28 cellular contexts compared by ENCODE assay signal in genomic region chr1:37354876-37355275, GRCh38.
"Had no signal": no experiment of that assay in that cellular context is flagged by ENCODE, and none has a peak within 500 bp of the region (broad histone marks: within the 10 kb centered on the region; RNA-seq: fewer than 3 reads in every experiment).

No MANE protein-coding gene starts in this region.

- H3K9me3 ChIP-seq: stomach, suprapubic skin, testis, thoracic aorta, thyroid gland, tibial artery, tibial nerve, transverse colon, upper lobe of left lung, upper lobe of right lung, uterus, vagina had no signal

- H3K4me1 Mint-ChIP-seq: stimulated activated effector memory CD8-positive, alpha-beta T cell treated with anti-CD3 and anti-CD28 coated beads, Interleukin-12 subunit alpha, Interleukin-12 subunit beta, amount 100 ng/mL, for 72 hours; stimulated activated memory B cell treated with anti-CD40 and anti-IgM and Interleukin-4, amounts not matched to agents 10 μg/mL and 1 μg/mL and 100 μg/mL, for 72 hours; stimulated activated naive B cell treated with anti-CD40 and anti-IgM and Interleukin-4, amounts not matched to agents 10 μg/mL and 1 μg/mL and 100 μg/mL, for 72 hours; stimulated activated naive CD8-positive, alpha-beta T cell treated with anti-CD3 and anti-CD28 coated beads, Interleukin-15, amount 100 ng/mL, for 72 hours had no signal

- ATAC-seq: stimulated activated effector memory CD8-positive, alpha-beta T cell treated with anti-CD3 and anti-CD28 coated beads, Interleukin-12 subunit alpha, Interleukin-12 subunit beta, amount 100 ng/mL, for 72 hours; stimulated activated memory B cell treated with anti-CD40 and anti-IgM and Interleukin-4, amounts not matched to agents 10 μg/mL and 1 μg/mL and 100 μg/mL, for 72 hours; stimulated activated naive B cell treated with anti-CD40 and anti-IgM and Interleukin-4, amounts not matched to agents 10 μg/mL and 1 μg/mL and 100 μg/mL, for 72 hours; stimulated activated naive CD8-positive, alpha-beta T cell treated with anti-CD3 and anti-CD28 coated beads, Interleukin-15, amount 100 ng/mL, for 72 hours; stimulated activated naive CD8-positive, alpha-beta T cell treated with anti-CD3 and anti-CD28 coated beads, Interleukin-15, Interleukin-2, amounts not matched to agents 100 U/mL and 50 U/mL, for 24 hours; upper lobe of right lung had no signal

- H3K27ac Mint-ChIP-seq: stimulated activated effector memory CD8-positive, alpha-beta T cell treated with anti-CD3 and anti-CD28 coated beads, Interleukin-12 subunit alpha, Interleukin-12 subunit beta, amount 100 ng/mL, for 72 hours; stimulated activated memory B cell treated with anti-CD40 and anti-IgM and Interleukin-4, amounts not matched to agents 10 μg/mL and 1 μg/mL and 100 μg/mL, for 72 hours; stimulated activated naive B cell treated with anti-CD40 and anti-IgM and Interleukin-4, amounts not matched to agents 10 μg/mL and 1 μg/mL and 100 μg/mL, for 72 hours; stimulated activated naive CD8-positive, alpha-beta T cell treated with anti-CD3 and anti-CD28 coated beads, Interleukin-15, Interleukin-2, amounts not matched to agents 100 ng/mL and 50 ng/mL, for 24 hours; type B pancreatic cell had no signal

- H3K36me3 Mint-ChIP-seq: stimulated activated effector memory CD8-positive, alpha-beta T cell treated with anti-CD3 and anti-CD28 coated beads, Interleukin-12 subunit alpha, Interleukin-12 subunit beta, amount 100 ng/mL, for 72 hours; stimulated activated memory B cell treated with anti-CD40 and anti-IgM and Interleukin-4, amounts not matched to agents 10 μg/mL and 1 μg/mL and 100 μg/mL, for 72 hours; stimulated activated naive B cell treated with anti-CD40 and anti-IgM and Interleukin-4, amounts not matched to agents 10 μg/mL and 1 μg/mL and 100 μg/mL, for 72 hours; type B pancreatic cell had no signal

- H3K27ac ChIP-seq: stomach, suprapubic skin, testis, thoracic aorta, thyroid gland, tibial artery, tibial nerve, transverse colon, upper lobe of left lung, upper lobe of right lung, uterus, vagina had no signal

- H3K4me3 Mint-ChIP-seq: stimulated activated effector memory CD8-positive, alpha-beta T cell treated with anti-CD3 and anti-CD28 coated beads, Interleukin-12 subunit alpha, Interleukin-12 subunit beta, amount 100 ng/mL, for 72 hours; stimulated activated memory B cell treated with anti-CD40 and anti-IgM and Interleukin-4, amounts not matched to agents 10 μg/mL and 1 μg/mL and 100 μg/mL, for 72 hours; stimulated activated naive B cell treated with anti-CD40 and anti-IgM and Interleukin-4, amounts not matched to agents 10 μg/mL and 1 μg/mL and 100 μg/mL, for 72 hours; stimulated activated naive CD8-positive, alpha-beta T cell treated with anti-CD3 and anti-CD28 coated beads, Interleukin-15, amount 100 ng/mL, for 72 hours; stimulated activated naive CD8-positive, alpha-beta T cell treated with anti-CD3 and anti-CD28 coated beads, Interleukin-15, Interleukin-2, amounts not matched to agents 100 ng/mL and 50 ng/mL, for 24 hours; type B pancreatic cell had no signal

- H3K4me3 ChIP-seq: stomach, suprapubic skin, testis, thoracic aorta, thyroid gland, tibial artery, tibial nerve, transverse colon, upper lobe of left lung, upper lobe of right lung, uterus, vagina had no signal

- H3K9me3 Mint-ChIP-seq: stimulated activated effector memory CD8-positive, alpha-beta T cell treated with anti-CD3 and anti-CD28 coated beads, Interleukin-12 subunit alpha, Interleukin-12 subunit beta, amount 100 ng/mL, for 72 hours; stimulated activated memory B cell treated with anti-CD40 and anti-IgM and Interleukin-4, amounts not matched to agents 10 μg/mL and 1 μg/mL and 100 μg/mL, for 72 hours; stimulated activated naive B cell treated with anti-CD40 and anti-IgM and Interleukin-4, amounts not matched to agents 10 μg/mL and 1 μg/mL and 100 μg/mL, for 72 hours; stimulated activated naive CD8-positive, alpha-beta T cell treated with anti-CD3 and anti-CD28 coated beads, Interleukin-15, amount 100 ng/mL, for 72 hours; stimulated activated naive CD8-positive, alpha-beta T cell treated with anti-CD3 and anti-CD28 coated beads, Interleukin-15, Interleukin-2, amounts not matched to agents 100 ng/mL and 50 ng/mL, for 24 hours; type B pancreatic cell had no signal

- DNase-seq: stimulated activated CD4-positive, alpha-beta T cell treated with anti-CD3 and anti-CD28 coated beads, Interleukin-2, amount 100 ng/mL, for 48 hours; stimulated activated CD4-positive, alpha-beta T cell treated with anti-CD3 and anti-CD28 coated beads, Interleukin-4, amount 100 ng/mL, for 1 hour; stimulated activated CD4-positive, alpha-beta T cell treated with anti-CD3 and anti-CD28 coated beads, Interleukin-4, amount 100 ng/mL, for 24 hours; stimulated activated CD4-positive, alpha-beta T cell treated with anti-CD3 and anti-CD28 coated beads, Interleukin-4, amount 100 ng/mL, for 4 hours; stimulated activated CD8-positive, alpha-beta memory T cell treated with anti-CD3 and anti-CD28 coated beads, Interleukin-4, amount 100 ng/mL, for 48 hours; stimulated activated naive B cell treated with anti-CD40 and anti-IgM and Interleukin-4, amounts not matched to agents 10 μg/mL and 1 μg/mL and 100 μg/mL, for 72 hours; stimulated activated naive CD4-positive, alpha-beta T cell; stimulated activated naive CD4-positive, alpha-beta T cell treated with Interleukin-2 at 50 U/mL for 16 hours; stimulated activated naive CD8-positive, alpha-beta T cell treated with anti-CD3 and anti-CD28 coated beads, Interleukin-15, amount 100 ng/mL, for 72 hours; stimulated activated naive CD8-positive, alpha-beta T cell treated with anti-CD3 and anti-CD28 coated beads, Interleukin-15, Interleukin-2, amounts not matched to agents 100 U/mL and 50 U/mL, for 24 hours; stomach; substantia nigra; testis; thyroid gland; tibial artery; transverse colon; trophoblast cell; upper lobe of left lung; upper lobe of right lung; uterus had no signal

- H3K4me1 ChIP-seq: stomach, suprapubic skin, testis, thyroid gland, tibial artery, tibial nerve, transverse colon, upper lobe of left lung, upper lobe of right lung, uterus, vagina had no signal

- H3K36me3 ChIP-seq: stomach, suprapubic skin, thoracic aorta, thyroid gland, tibial artery, tibial nerve, transverse colon, upper lobe of left lung, upper lobe of right lung, uterus, vagina had no signal
